ENCODE assay signal across 1 cellular context in the genomic region with DNA sequence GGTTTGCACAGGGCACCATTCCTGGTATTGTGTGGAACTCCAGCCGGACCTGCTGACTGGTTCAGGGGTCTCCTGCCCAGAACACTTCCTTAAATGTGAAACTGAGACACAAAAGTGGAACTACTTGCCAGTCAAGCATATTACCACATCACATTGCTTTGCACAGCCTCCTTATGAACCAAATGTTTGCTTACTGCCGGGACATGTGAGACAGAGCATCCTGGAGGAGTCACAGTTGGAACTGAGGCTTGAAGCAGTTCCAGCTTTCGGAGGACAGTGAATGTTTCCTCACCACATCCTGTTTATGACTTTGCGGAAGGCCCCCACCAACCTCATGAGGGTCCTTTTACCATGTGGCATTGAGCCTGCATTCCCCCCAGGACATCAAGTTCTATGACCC.
TF ChIP-seq lines count a peak whose summit lies in the region.

No MANE protein-coding gene starts in this region.

TF ChIP-seq in HepG2, 621 proteins besides CTCF, POLR2A, EP300 and RAD21 (continued from another document):
- TF ChIP-seq POGK (CRISPR knock-in tag; conservative IDR thresholded peaks at IDR 0.05) (no peak), ZSCAN29 (CRISPR knock-in tag; conservative IDR thresholded peaks at IDR 0.05) (no peak), ZNF235 (CRISPR knock-in tag; IDR thresholded peaks at IDR 0.05; ENCODE audit: borderline replicate concordance) (no peak), HOXA7 (CRISPR knock-in tag; IDR thresholded peaks at IDR 0.05) (no peak), ZNF557 (CRISPR knock-in tag; IDR thresholded peaks at IDR 0.05) (no peak), ZNF432 (CRISPR knock-in tag; IDR thresholded peaks at IDR 0.05; ENCODE audit: borderline replicate concordance) (no peak), ZNF17 (CRISPR knock-in tag; IDR thresholded peaks at IDR 0.05) (no peak), ZNF672 (CRISPR knock-in tag; IDR thresholded peaks at IDR 0.05) (no peak)
- TF ChIP-seq, protein P1, sequence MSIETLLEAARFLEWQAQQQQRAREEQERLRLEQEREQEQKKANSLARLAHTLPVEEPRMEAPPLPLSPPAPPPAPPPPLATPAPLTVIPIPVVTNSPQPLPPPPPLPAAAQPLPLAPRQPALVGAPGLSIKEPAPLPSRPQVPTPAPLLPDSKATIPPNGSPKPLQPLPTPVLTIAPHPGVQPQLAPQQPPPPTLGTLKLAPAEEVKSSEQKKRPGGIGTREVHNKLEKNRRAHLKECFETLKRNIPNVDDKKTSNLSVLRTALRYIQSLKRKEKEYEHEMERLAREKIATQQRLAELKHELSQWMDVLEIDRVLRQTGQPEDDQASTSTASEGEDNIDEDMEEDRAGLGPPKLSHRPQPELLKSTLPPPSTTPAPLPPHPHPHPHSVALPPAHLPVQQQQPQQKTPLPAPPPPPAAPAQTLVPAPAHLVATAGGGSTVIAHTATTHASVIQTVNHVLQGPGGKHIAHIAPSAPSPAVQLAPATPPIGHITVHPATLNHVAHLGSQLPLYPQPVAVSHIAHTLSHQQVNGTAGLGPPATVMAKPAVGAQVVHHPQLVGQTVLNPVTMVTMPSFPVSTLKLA (IDR thresholded peaks at IDR 0.05): no peak
TF ChIP-seq in HepG2: peak in this region for 0.
